13 cellular contexts compared by ENCODE assay signal in genomic region chr20:17955302-17955701, GRCh38. TPM values are rescaled to one million over a fixed set of nuclear protein-coding genes. Genes with fewer than 3 reads are reported as not detected.
DNase-seq lines count a peak whose midpoint lies in the region; ATAC-seq, FAIRE-seq and TF ChIP-seq lines count a peak whose summit lies in the region.
"Had no signal": no experiment of that assay in that cellular context is flagged by ENCODE, and none has a peak within 500 bp of the region (broad histone marks: within the 10 kb centered on the region; RNA-seq: fewer than 3 reads in every experiment).

No MANE protein-coding gene starts in this region.

- H3K4me3 Mint-ChIP-seq in WTC11 (no peak overlapping the region), endothelial cell (ENCODE audit: unreplicated experiment) (peak overlapping the region; percentile 56), type B pancreatic cell (no peak overlapping the region)

- no peak; a peak in 1 of 4 replicates for TF ChIP-seq POLR2A in HepG2 (IDR thresholded peaks at IDR 0.05; ENCODE audit: insufficient read depth in 1 of 2, low read depth in 2 of 2, low read length in 2 of 2)
- no peak for TF ChIP-seq POLR2A in right lobe of liver (IDR thresholded peaks at IDR 0.05)
- no peak for TF ChIP-seq POLR2A in upper lobe of left lung (IDR thresholded peaks at IDR 0.05)

- intact Hi-C loops in HepG2 (cut with micrococcal nuclease; ENCODE audit: unreplicated experiment), result no loop called here
- intact Hi-C loops in right lobe of liver (cut with DNase I), result no loop called here

- TF ChIP-seq RAD21 in HepG2 (CRISPR knock-in tag; IDR thresholded peaks at IDR 0.05), result no peak

- CTCF ChIA-PET in HepG2 (lab: Yijun Ruan, JAX; ENCODE audit: low intra/inter-chr PET ratio, low total read pairs), result no interaction called here
- CTCF ChIA-PET in WTC11 (lab: Charles Lee), result no interaction called here
- CTCF ChIA-PET in HEK293T (lab: Yijun Ruan, JAX), result no interaction called here

- no peak for TF ChIP-seq CTCF in HepG2 (CRISPR knock-in tag; IDR thresholded peaks at IDR 0.05)
- TF ChIP-seq CTCF in right lobe of liver (IDR thresholded peaks at IDR 0.05), result no peak
- no peak for TF ChIP-seq CTCF in WTC11 (IDR thresholded peaks at IDR 0.05)
- no peak for TF ChIP-seq CTCF in endothelial cell (IDR thresholded peaks at IDR 0.05; ENCODE audit: unreplicated experiment)
- no peak for TF ChIP-seq CTCF in type B pancreatic cell (conservative IDR thresholded peaks at IDR 0.05)
- TF ChIP-seq CTCF in upper lobe of left lung (IDR thresholded peaks at IDR 0.05), result no peak

- H3K27me3 ChIP-seq in HepG2 (ENCODE audit: control insufficient read depth in 1 of 2, insufficient read depth in 2 of 2, low read length in 2 of 2) (no peaks in the 10 kb centered on the region), right lobe of liver (no peaks in the 10 kb centered on the region), upper lobe of left lung (no peaks in the 10 kb centered on the region)

- peaks cover 71% of the 10 kb centered on the region for H3K36me3 Mint-ChIP-seq in WTC11
- peaks cover 37% of the 10 kb centered on the region for H3K36me3 Mint-ChIP-seq in endothelial cell (ENCODE audit: low read depth, unreplicated experiment)
- peaks cover 44% of the 10 kb centered on the region for H3K36me3 Mint-ChIP-seq in type B pancreatic cell

- peak overlapping the region; percentile 84 for H3K27ac Mint-ChIP-seq in WTC11
- H3K27ac Mint-ChIP-seq in endothelial cell (ENCODE audit: unreplicated experiment), result no peak overlapping the region
- H3K27ac Mint-ChIP-seq in type B pancreatic cell, result peak overlapping the region; percentile 25

- DNase-seq in HepG2 (ENCODE audit: low spot score) (no peak), right lobe of liver (no peak), WTC11 (ENCODE audit: low spot score) (no peak), endothelial cell (ENCODE audit: low spot score) (no peak), type B pancreatic cell (ENCODE audit: extremely low spot score, unreplicated experiment) (no peak), HEK293T (ENCODE audit: extremely low spot score) (no peak), NOMO-1 (lab: John Stamatoyannopoulos, UW; ENCODE audit: unreplicated experiment in 2 of 2) (no peak), upper lobe of left lung (no peak)
- DNase-seq: islet precursor cell, NCI-H187, NCI-H69, retina had no signal

- H3K27me3 Mint-ChIP-seq in WTC11 (ENCODE audit: low read depth) (no peaks in the 10 kb centered on the region), endothelial cell (ENCODE audit: unreplicated experiment) (peaks cover 2% of the 10 kb centered on the region), type B pancreatic cell (no peaks in the 10 kb centered on the region)

- BruUV-seq in HepG2 (replicated peaks; lab: Mats Ljungman, UMichigan), result no TSS peak

- no peak for FAIRE-seq in HepG2 (lab: Jason Lieb, UNC)

- POLR2A ChIA-PET in HepG2 (lab: Yijun Ruan, JAX) (interaction anchor here (1.0 to 8.2 kb wide), 4 partner anchors 9 to 273 kb away, joined by 3 to 114 read pairs (median 4); partner anchors contain the start of genes MGME1 and SNX5), WTC11 (lab: Charles Lee) (interaction anchor here (1.3 kb wide), 1 partner anchor 14 kb away, joined by 5 read pairs; the partner anchor contains the start of gene MGME1), HEK293T (lab: Yijun Ruan, JAX) (interaction anchor here (0.7 to 1.4 kb wide), 2 partner anchors 13 to 15 kb away, joined by 4 to 7 read pairs; partner anchors contain the start of gene SNX5)

- peaks cover 97% of the 10 kb centered on the region for H3K79me2 ChIP-seq in HepG2 (ENCODE audit: insufficient read depth, low read length)

- no peak overlapping the region for H3K9ac ChIP-seq in HepG2 (ENCODE audit: insufficient read depth, low read depth, low read length)

- H3K4me3 ChIP-seq in HepG2 (replicated peaks in 1 of 3; ENCODE audit: insufficient read depth in 1 of 3, low read depth in 2 of 3, low read length in 3 of 3) (no peak overlapping the region), right lobe of liver (no peak overlapping the region), upper lobe of left lung (no peak overlapping the region)

- peak overlapping the region; percentile 20 for H3K27ac ChIP-seq in HepG2 (ENCODE audit: extremely low read length, insufficient read depth, low read length)
- no peak overlapping the region for H3K27ac ChIP-seq in right lobe of liver
- H3K27ac ChIP-seq in upper lobe of left lung, result peak overlapping the region in 1 of 4 donors; percentile 1
- H3K27ac ChIP-seq: RWPE1 had no signal

- H4K20me1 ChIP-seq in HepG2 (ENCODE audit: insufficient read depth, low read length), result peaks cover 75% of the 10 kb centered on the region

- ATAC-seq in HepG2 (no peak), right lobe of liver (no peak), WTC11 (no peak), upper lobe of left lung (ENCODE audit: low FRiP score in 2 of 2) (no peak)

- TF ChIP-seq EP300 in HepG2 (IDR thresholded peaks at IDR 0.05; ENCODE audit: low read depth in 2 of 2, low read length in 2 of 2) (no peak), HepG2 (CRISPR knock-in tag; IDR thresholded peaks at IDR 0.05; ENCODE audit: borderline replicate concordance) (no peak), upper lobe of left lung (IDR thresholded peaks at IDR 0.05) (no peak)

- H3K4me2 ChIP-seq in HepG2 (ENCODE audit: low read depth, low read length), result no peak overlapping the region

- H3K36me3 ChIP-seq in HepG2 (replicated peaks in 1 of 2; ENCODE audit: control insufficient read depth in 1 of 2, insufficient read depth in 2 of 2, low read length in 2 of 2) (peaks cover 45 to 67% of the 10 kb centered on the region in 2 experiments), right lobe of liver (peaks cover 0 to 52% (median 22%) of the 10 kb centered on the region in 4 donors), upper lobe of left lung (peaks cover 4 to 59% (median 35%) of the 10 kb centered on the region in 4 donors)

- H2AFZ ChIP-seq in HepG2 (ENCODE audit: low read length), result no peak overlapping the region

- H3K4me1 ChIP-seq in HepG2 (ENCODE audit: insufficient read depth, low read length) (peaks cover 81% of the 10 kb centered on the region), right lobe of liver (peaks cover 0 to 38% (median 12%) of the 10 kb centered on the region in 4 donors), upper lobe of left lung (peaks cover 32 to 70% (median 51%) of the 10 kb centered on the region in 4 donors)

- H3K4me1 Mint-ChIP-seq in WTC11 (peaks cover 32% of the 10 kb centered on the region), endothelial cell (ENCODE audit: unreplicated experiment) (peaks cover 14% of the 10 kb centered on the region), type B pancreatic cell (ENCODE audit: unreplicated experiment) (peaks cover 34% of the 10 kb centered on the region)

- in situ Hi-C loops in HepG2 (cut with HindIII; ENCODE audit: extremely low pct_ligation_motif_present, low pct_unique_long_range_greater_than_20kb), result no loop called here

- 57% methylated on average over 3 of the region's 3 CpGs for WGBS in HepG2 (ENCODE audit: low lambda C conversion rate)
- WGBS in right lobe of liver (ENCODE audit: insufficient coverage, low coverage, low lambda C conversion rate, missing lambda C conversion rate), result 38% methylated on average over 3 of the region's 3 CpGs
- WGBS in upper lobe of left lung, 2 donors, result 41 to 53% methylated on average over 3 of the region's 3 CpGs

- H3K9me3 ChIP-seq in HepG2 (ENCODE audit: low read length) (no peaks in the 10 kb centered on the region), right lobe of liver (no peaks in the 10 kb centered on the region), upper lobe of left lung (no peaks in the 10 kb centered on the region)

- no peaks in the 10 kb centered on the region for H3K9me3 Mint-ChIP-seq in WTC11
- no peaks in the 10 kb centered on the region for H3K9me3 Mint-ChIP-seq in endothelial cell (ENCODE audit: unreplicated experiment)
- no peaks in the 10 kb centered on the region for H3K9me3 Mint-ChIP-seq in type B pancreatic cell

RNA-seq across cellular contexts. Expression of gene SNX5, which starts 13.3 kb away (rescaled TPM):
- total RNA-seq in HepG2 (2016; rRNA removed; fragmentation: Illumina TruSeq; extraction: Trizol), result 1,040 and 1,306 TPM in 2 replicates
- 667 and 747 TPM in 2 replicates for total RNA-seq in HepG2 (2016; cell fraction: cytosol; rRNA removed; fragmentation: Illumina TruSeq; extraction: Trizol; ENCODE audit: low read depth)
- total RNA-seq in HepG2 (2016; cell fraction: insoluble cytoplasmic fraction; rRNA removed; fragmentation: Illumina TruSeq; extraction: Trizol), result 1,050 and 1,299 TPM in 2 replicates
- total RNA-seq in HepG2 (2016; cell fraction: membrane; rRNA removed; fragmentation: Illumina TruSeq; extraction: Trizol), result 1,275 and 1,485 TPM in 2 replicates
- total RNA-seq in HepG2 (2016; cell fraction: nucleus; rRNA removed; fragmentation: Illumina TruSeq; extraction: Trizol), result 908 and 989 TPM in 2 replicates
- polyA plus RNA-seq in HepG2 (2011; rRNA removed), result 448 and 664 TPM in 2 replicates
- polyA plus RNA-seq in HepG2 (2011; cell fraction: cytosol; rRNA removed), result 385 and 413 TPM in 2 replicates
- 462 and 532 TPM in 2 replicates for polyA plus RNA-seq in HepG2 (2011; cell fraction: nucleus; rRNA removed)
- polyA plus RNA-seq in HepG2 (2012), result 554 and 823 TPM in 2 replicates
- polyA plus RNA-seq in HepG2 (2016; cell fraction: cytosol; fragmentation: Illumina TruSeq; extraction: Trizol; ENCODE audit: low read depth), result 567 and 609 TPM in 2 replicates
- polyA plus RNA-seq in HepG2 (2016; cell fraction: insoluble cytoplasmic fraction; fragmentation: Illumina TruSeq; extraction: Trizol; ENCODE audit: low read depth), result 1,268 and 1,299 TPM in 2 replicates
- 1,062 and 1,196 TPM in 2 replicates for polyA plus RNA-seq in HepG2 (2016; cell fraction: membrane; fragmentation: Illumina TruSeq; extraction: Trizol; ENCODE audit: low read depth)
- polyA plus RNA-seq in HepG2 (2016; cell fraction: nucleus; fragmentation: Illumina TruSeq; extraction: Trizol; ENCODE audit: insufficient read depth, low read depth), result 1,466 and 1,524 TPM in 2 replicates
- polyA minus RNA-seq in HepG2 (2011; rRNA and poly(A)+ RNA removed; ENCODE audit: low replicate concordance), result 79.2 and 575 TPM in 2 replicates
- 326 and 349 TPM in 2 replicates for polyA minus RNA-seq in HepG2 (2011; cell fraction: cytosol; rRNA and poly(A)+ RNA removed)
- 855 and 898 TPM in 2 replicates for polyA minus RNA-seq in HepG2 (2011; cell fraction: nucleus; rRNA and poly(A)+ RNA removed)
- total RNA-seq in right lobe of liver, result 10 to 100 TPM; 32.6 to 74.5 (median 46.0) TPM
- total RNA-seq in WTC11 (2021), result 172 to 192 TPM (median 173 TPM) in 3 replicates
- total RNA-seq in endothelial cell (ENCODE audit: unreplicated experiment), result 61.7 TPM
- total RNA-seq in type B pancreatic cell (ENCODE audit: low replicate concordance), result 87.4 and 115 TPM in 2 replicates
- 100 to 1,000 TPM in 4 of 6 donors, 10 to 100 TPM in 2; 72.0 to 177 (median 111) TPM for total RNA-seq in upper lobe of left lung

RNA-seq across cellular contexts. Expression of gene MGME1, which starts 13.5 kb away (rescaled TPM):
- 66.6 and 79.5 TPM in 2 replicates for total RNA-seq in HepG2 (2016; rRNA removed; fragmentation: Illumina TruSeq; extraction: Trizol)
- total RNA-seq in HepG2 (2016; cell fraction: cytosol; rRNA removed; fragmentation: Illumina TruSeq; extraction: Trizol; ENCODE audit: low read depth), result 15.1 and 18.2 TPM in 2 replicates
- total RNA-seq in HepG2 (2016; cell fraction: insoluble cytoplasmic fraction; rRNA removed; fragmentation: Illumina TruSeq; extraction: Trizol), result 62.8 and 78.1 TPM in 2 replicates
- total RNA-seq in HepG2 (2016; cell fraction: membrane; rRNA removed; fragmentation: Illumina TruSeq; extraction: Trizol), result 41.7 and 44.4 TPM in 2 replicates
- 67.8 and 71.1 TPM in 2 replicates for total RNA-seq in HepG2 (2016; cell fraction: nucleus; rRNA removed; fragmentation: Illumina TruSeq; extraction: Trizol)
- polyA plus RNA-seq in HepG2 (2011; rRNA removed), result 24.8 and 36.7 TPM in 2 replicates
- 17.2 and 20.9 TPM in 2 replicates for polyA plus RNA-seq in HepG2 (2011; cell fraction: cytosol; rRNA removed)
- polyA plus RNA-seq in HepG2 (2011; cell fraction: nucleus; rRNA removed), result 18.4 and 19.3 TPM in 2 replicates
- 31.5 and 47.5 TPM in 2 replicates for polyA plus RNA-seq in HepG2 (2012)
- 14.4 and 14.8 TPM in 2 replicates for polyA plus RNA-seq in HepG2 (2016; cell fraction: cytosol; fragmentation: Illumina TruSeq; extraction: Trizol; ENCODE audit: low read depth)
- 84.4 and 86.8 TPM in 2 replicates for polyA plus RNA-seq in HepG2 (2016; cell fraction: insoluble cytoplasmic fraction; fragmentation: Illumina TruSeq; extraction: Trizol; ENCODE audit: low read depth)
- 29.4 and 31.2 TPM in 2 replicates for polyA plus RNA-seq in HepG2 (2016; cell fraction: membrane; fragmentation: Illumina TruSeq; extraction: Trizol; ENCODE audit: low read depth)
- polyA plus RNA-seq in HepG2 (2016; cell fraction: nucleus; fragmentation: Illumina TruSeq; extraction: Trizol; ENCODE audit: insufficient read depth, low read depth), result 117 TPM in 2 replicates
- polyA minus RNA-seq in HepG2 (2011; rRNA and poly(A)+ RNA removed; ENCODE audit: low replicate concordance), result 14.2 and 14.9 TPM in 2 replicates
- polyA minus RNA-seq in HepG2 (2011; cell fraction: cytosol; rRNA and poly(A)+ RNA removed), result 30.8 and 31.4 TPM in 2 replicates
- 48.9 and 53.8 TPM in 2 replicates for polyA minus RNA-seq in HepG2 (2011; cell fraction: nucleus; rRNA and poly(A)+ RNA removed)
- 1 to 10 TPM; 6.0 to 8.4 (median 7.5) TPM for total RNA-seq in right lobe of liver
- total RNA-seq in WTC11 (2021), result 55.0 to 59.2 TPM (median 56.0 TPM) in 3 replicates
- 17.5 TPM for total RNA-seq in endothelial cell (ENCODE audit: unreplicated experiment)
- 31.2 and 32.7 TPM in 2 replicates for total RNA-seq in type B pancreatic cell (ENCODE audit: low replicate concordance)
- total RNA-seq in upper lobe of left lung, result 10 to 100 TPM in 5 of 6 donors, 1 to 10 TPM in 1; 9.4 to 22.0 (median 13.3) TPM
